ENCODE assay signal across 15 cellular contexts in the genomic region with DNA sequence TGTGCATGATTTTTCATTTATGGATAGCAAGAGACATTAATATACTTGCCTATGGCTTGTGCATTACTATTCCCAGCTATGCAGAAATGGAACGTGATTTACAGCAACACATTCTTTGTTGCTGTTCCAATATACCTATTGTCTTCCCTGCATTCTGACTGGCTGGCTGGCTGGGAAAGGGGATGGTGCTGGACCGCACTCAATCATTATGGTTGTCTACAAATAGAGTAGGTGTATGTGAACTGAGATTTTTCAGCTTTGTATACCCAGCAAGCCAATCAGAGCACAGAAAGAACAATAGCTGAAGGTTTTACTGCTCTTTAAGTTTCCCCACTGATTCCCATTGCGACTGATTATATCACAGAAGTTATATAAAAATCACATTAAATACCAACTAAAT.
DNase-seq lines count a peak whose midpoint lies in the region; ATAC-seq and TF ChIP-seq lines count a peak whose summit lies in the region.
"Had no signal": no experiment of that assay in that cellular context is flagged by ENCODE, and none has a peak within 500 bp of the region (broad histone marks: within the 10 kb centered on the region; RNA-seq: fewer than 3 reads in every experiment).

No MANE protein-coding gene starts in this region.

- H3K27me3 Mint-ChIP-seq in mesothelial cell of epicardium (ENCODE audit: low read depth), result peaks cover 50% of the 10 kb centered on the region

- TF ChIP-seq CTCF in mesothelial cell of epicardium (IDR thresholded peaks at IDR 0.05; ENCODE audit: unreplicated experiment), result no peak

- no peak overlapping the region for H3K4me3 Mint-ChIP-seq in mesothelial cell of epicardium
- H3K4me3 Mint-ChIP-seq: B cell; CD4-positive, alpha-beta memory T cell had no signal

- TF ChIP-seq RAD21 in Ishikawa (IDR thresholded peaks at IDR 0.05; ENCODE audit: low read depth), result no peak

- H3K4me1 Mint-ChIP-seq in mesothelial cell of epicardium, result peaks cover 14% of the 10 kb centered on the region
- H3K4me1 Mint-ChIP-seq: B cell; CD4-positive, alpha-beta memory T cell had no signal

- TF ChIP-seq EP300 in Ishikawa (IDR thresholded peaks at IDR 0.05; ENCODE audit: borderline replicate concordance), result no peak

- no peaks in the 10 kb centered on the region for H3K9me3 Mint-ChIP-seq in mesothelial cell of epicardium

- ATAC-seq in Right ventricle myocardium superior (ENCODE audit: poor library complexity), result no peak

- H3K36me3 Mint-ChIP-seq in mesothelial cell of epicardium, result no peaks in the 10 kb centered on the region
- H3K36me3 Mint-ChIP-seq: CD4-positive, alpha-beta memory T cell had no signal

- H3K27ac Mint-ChIP-seq in mesothelial cell of epicardium, result no peak overlapping the region
- H3K27ac Mint-ChIP-seq: B cell; CD4-positive, alpha-beta memory T cell had no signal

- peak; percentile 10 for DNase-seq in NCI-H2227 treated with DMSO at 0.1 percent for 48 hours (lab: John Stamatoyannopoulos, UW)
- DNase-seq in NCI-H2227 (lab: John Stamatoyannopoulos, UW; ENCODE audit: unreplicated experiment), result no peak
- DNase-seq in SW480 (ENCODE audit: low spot score), result peak; percentile 5
- no peak for DNase-seq in Right ventricle myocardium superior
- no peak for DNase-seq in posterior vena cava (ENCODE audit: low spot score)
- no peak for DNase-seq in mesothelial cell of epicardium (ENCODE audit: low spot score in 2 of 2, unreplicated experiment in 2 of 2)
- DNase-seq: ACHN; C1 segment of cervical spinal cord; CD4-positive, alpha-beta memory T cell; DND-41; GDM1; HCEC 1CT; KBM-7 had no signal

- intact Hi-C loops in Right ventricle myocardium superior (cut with DNase I), result no loop called here
- intact Hi-C loops in posterior vena cava (cut with DNase I), result no loop called here

TF ChIP-seq in Ishikawa, 13 proteins besides CTCF, POLR2A, EP300 and RAD21:
- no peak for TF ChIP-seq TAF1 (IDR thresholded peaks at IDR 0.05; ENCODE audit: low read depth)
- peak; percentile 45; the same call in 1 of the 2 replicates for TF ChIP-seq TEAD4 (IDR thresholded peaks at IDR 0.05)
- TF ChIP-seq, protein P1, sequence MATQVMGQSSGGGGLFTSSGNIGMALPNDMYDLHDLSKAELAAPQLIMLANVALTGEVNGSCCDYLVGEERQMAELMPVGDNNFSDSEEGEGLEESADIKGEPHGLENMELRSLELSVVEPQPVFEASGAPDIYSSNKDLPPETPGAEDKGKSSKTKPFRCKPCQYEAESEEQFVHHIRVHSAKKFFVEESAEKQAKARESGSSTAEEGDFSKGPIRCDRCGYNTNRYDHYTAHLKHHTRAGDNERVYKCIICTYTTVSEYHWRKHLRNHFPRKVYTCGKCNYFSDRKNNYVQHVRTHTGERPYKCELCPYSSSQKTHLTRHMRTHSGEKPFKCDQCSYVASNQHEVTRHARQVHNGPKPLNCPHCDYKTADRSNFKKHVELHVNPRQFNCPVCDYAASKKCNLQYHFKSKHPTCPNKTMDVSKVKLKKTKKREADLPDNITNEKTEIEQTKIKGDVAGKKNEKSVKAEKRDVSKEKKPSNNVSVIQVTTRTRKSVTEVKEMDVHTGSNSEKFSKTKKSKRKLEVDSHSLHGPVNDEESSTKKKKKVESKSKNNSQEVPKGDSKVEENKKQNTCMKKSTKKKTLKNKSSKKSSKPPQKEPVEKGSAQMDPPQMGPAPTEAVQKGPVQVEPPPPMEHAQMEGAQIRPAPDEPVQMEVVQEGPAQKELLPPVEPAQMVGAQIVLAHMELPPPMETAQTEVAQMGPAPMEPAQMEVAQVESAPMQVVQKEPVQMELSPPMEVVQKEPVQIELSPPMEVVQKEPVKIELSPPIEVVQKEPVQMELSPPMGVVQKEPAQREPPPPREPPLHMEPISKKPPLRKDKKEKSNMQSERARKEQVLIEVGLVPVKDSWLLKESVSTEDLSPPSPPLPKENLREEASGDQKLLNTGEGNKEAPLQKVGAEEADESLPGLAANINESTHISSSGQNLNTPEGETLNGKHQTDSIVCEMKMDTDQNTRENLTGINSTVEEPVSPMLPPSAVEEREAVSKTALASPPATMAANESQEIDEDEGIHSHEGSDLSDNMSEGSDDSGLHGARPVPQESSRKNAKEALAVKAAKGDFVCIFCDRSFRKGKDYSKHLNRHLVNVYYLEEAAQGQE (IDR thresholded peaks at IDR 0.05; ENCODE audit: low read depth), result no peak

Comparison
In these comparisons a context has a peak if more than half of its experiments do, and no peak if none do; other contexts are left out.
1. DNase-seq: peak in NCI-H2227 treated with DMSO at 0.1 percent for 48 hours (single experiment) and SW480 (single experiment); none in NCI-H2227 (single experiment), Right ventricle myocardium superior (single experiment), posterior vena cava (single experiment) and mesothelial cell of epicardium (0 of 2).